ENCODE assay signal across 17 cellular contexts in the genomic region with DNA sequence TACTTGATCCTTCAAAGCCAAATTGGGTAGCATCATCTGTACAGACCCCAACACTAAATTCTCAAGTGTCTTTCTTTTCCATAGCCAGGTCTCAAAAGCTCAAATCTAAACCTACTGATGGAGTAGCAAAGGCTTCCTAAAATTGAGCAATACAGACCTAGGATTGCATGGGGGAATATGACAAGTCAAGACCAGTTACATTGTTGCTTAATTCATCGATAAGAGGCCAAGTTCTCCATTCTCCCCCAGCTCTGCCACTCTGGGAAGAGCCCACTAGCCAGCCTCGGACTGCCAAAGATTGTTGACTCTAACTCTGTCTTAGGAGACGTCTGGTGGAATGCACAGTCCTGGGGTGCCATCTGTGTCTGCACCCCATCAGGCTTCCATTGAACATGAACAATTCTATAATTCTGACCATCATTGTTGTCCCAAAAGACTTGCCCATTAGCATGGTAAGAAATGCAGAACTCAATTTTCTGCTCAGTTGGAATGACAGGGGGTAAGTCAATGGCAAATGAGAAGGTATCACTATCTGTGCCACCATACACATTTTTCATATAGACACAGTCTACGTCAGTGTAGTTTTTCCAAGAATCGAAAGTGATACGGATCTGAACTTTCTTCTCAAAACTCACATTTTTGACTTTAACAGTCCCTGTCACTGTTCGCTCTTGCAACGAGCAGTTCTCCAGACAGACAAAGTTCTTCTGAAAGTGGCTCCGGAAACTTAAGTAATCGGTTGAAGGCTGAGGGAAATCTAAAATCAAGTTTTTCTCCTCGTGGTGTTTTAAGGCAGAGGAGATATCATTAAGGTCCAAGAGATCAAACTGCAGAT. TPM values are rescaled to one million over a fixed set of nuclear protein-coding genes. Genes with fewer than 3 reads are reported as not detected.
A peak's percentile ranks its signal among the peaks of the same experiment; 100 is the strongest.
DNase-seq lines count a peak whose midpoint lies in the region; ATAC-seq and TF ChIP-seq lines count a peak whose summit lies in the region.
"Had no signal": no experiment of that assay in that cellular context is flagged by ENCODE, and none has a peak within 500 bp of the region (broad histone marks: within the 10 kb centered on the region; RNA-seq: fewer than 3 reads in every experiment).

No MANE protein-coding gene starts in this region.

- H3K9ac ChIP-seq in endocrine pancreas (ENCODE audit: control insufficient read depth, insufficient read depth, low read length) = no peak overlapping the region

- 87 to 92% methylated on average over 11 of the region's 11 CpGs for WGBS in testis, 2 donors

- no peaks in the 10 kb centered on the region for H3K27me3 ChIP-seq in endocrine pancreas (ENCODE audit: control insufficient read depth, insufficient read depth, low read length)
- peaks cover 7% of the 10 kb centered on the region for H3K27me3 ChIP-seq in lower lobe of right lung (ENCODE audit: low read depth)
- no peaks in the 10 kb centered on the region for H3K27me3 ChIP-seq in testis

- H3K4me1 ChIP-seq in endocrine pancreas (ENCODE audit: control insufficient read depth, insufficient read depth, low read length) (peaks cover 12% of the 10 kb centered on the region), lower lobe of right lung (peaks cover 12% of the 10 kb centered on the region), testis (peaks cover 8% of the 10 kb centered on the region)

- DNase-seq in SIG-M5 treated with dmso at 0.1 percent for 504 hours (lab: John Stamatoyannopoulos, UW; ENCODE audit: unreplicated experiment) (peak; percentile 35), SIG-M5 (lab: John Stamatoyannopoulos, UW) (no peak), lower lobe of right lung (no peak), testis (peak; percentile 55), DMS79 treated with DMSO at 0.1 percent for 48 hours (lab: John Stamatoyannopoulos, UW) (no peak)
- DNase-seq: activated naive CD4-positive, alpha-beta T cell treated with Interleukin-2 at 50 U/mL for 16 hours; central memory CD4-positive, alpha-beta T cell; erythroblast; GOT3; naive B cell had no signal

- ATAC-seq in lower lobe of right lung (no peak), HG03342 (IDR thresholded peaks at IDR 0.05; ENCODE audit: unreplicated experiment) (no peak), HG02759 (IDR thresholded peaks at IDR 0.05; ENCODE audit: unreplicated experiment) (no peak)

- H3K4me3 ChIP-seq in endocrine pancreas (ENCODE audit: control insufficient read depth, insufficient read depth, low read length) (peak overlapping the region; percentile 7), lower lobe of right lung (peak overlapping the region; percentile 62), testis (no peak overlapping the region)
- H3K4me3 ChIP-seq: skin epidermis had no signal

- no peak for TF ChIP-seq POLR2A in testis (IDR thresholded peaks at IDR 0.05)

- no peaks in the 10 kb centered on the region for H3K9me3 ChIP-seq in endocrine pancreas (ENCODE audit: control insufficient read depth, low read length)
- H3K9me3 ChIP-seq in lower lobe of right lung = no peaks in the 10 kb centered on the region
- H3K9me3 ChIP-seq in testis = no peaks in the 10 kb centered on the region

- intact Hi-C loops in lower lobe of right lung (cut with DNase I) = loop anchor here (10.0 kb wide), 1 partner anchor 115 kb away; no protein-coding TSS in a partner anchor
- intact Hi-C loops in testis (cut with DNase I; ENCODE audit: low total_unique reads) = no loop called here

- H3K36me3 ChIP-seq in endocrine pancreas (ENCODE audit: control insufficient read depth, insufficient read depth, low read length) = no peaks in the 10 kb centered on the region
- peaks cover 9% of the 10 kb centered on the region for H3K36me3 ChIP-seq in lower lobe of right lung
- no peaks in the 10 kb centered on the region for H3K36me3 ChIP-seq in testis (ENCODE audit: low read depth, missing control alignments)

- TF ChIP-seq CTCF in lower lobe of right lung (IDR thresholded peaks at IDR 0.05) = no peak
- no peak for TF ChIP-seq CTCF in testis (IDR thresholded peaks at IDR 0.05)

- H3K27ac ChIP-seq in lower lobe of right lung (no peak overlapping the region), testis (no peak overlapping the region)
- H3K27ac ChIP-seq: 22Rv1, skin epidermis, VCaP had no signal

RNA-seq across cellular contexts. Expression of gene PPP1R3C, which starts 2.9 kb away (rescaled TPM):
- total RNA-seq in lower lobe of right lung (10.8 TPM), testis (1 to 10 TPM; 4.7 to 5.8 TPM)
- polyA plus RNA-seq in testis (ENCODE audit: insufficient read depth, low read depth, low replicate concordance) = 9.7 TPM
- total RNA-seq: HT-29 had no signal

Comparison
In these comparisons a context has a peak if more than half of its experiments do, and no peak if none do; other contexts are left out.
1. DNase-seq: peak in SIG-M5 treated with dmso at 0.1 percent for 504 hours (single experiment) and testis (single experiment); none in SIG-M5 (single experiment), lower lobe of right lung (single experiment) and DMS79 treated with DMSO at 0.1 percent for 48 hours (single experiment).
2. H3K4me3 ChIP-seq: peak in endocrine pancreas (single experiment) and lower lobe of right lung (single experiment); none in testis (0 of 2).